ENCODE assay signal across 11 cellular contexts in genomic region chr22:28151241-28151640, GRCh38.
"Had no signal": no experiment of that assay in that cellular context is flagged by ENCODE, and none has a peak within 500 bp of the region (broad histone marks: within the 10 kb centered on the region; RNA-seq: fewer than 3 reads in every experiment).

No MANE protein-coding gene starts in this region.

- DNase-seq: amygdala; brain microvascular endothelial cell; left lung; occipital lobe; stimulated activated CD4-positive, alpha-beta T cell treated with anti-CD3 and anti-CD28 coated beads, Interleukin-2, amount 100 ng/mL, for 24 hours; stimulated activated naive B cell treated with anti-CD40 and anti-IgM and Interleukin-4, amounts not matched to agents 10 μg/mL and 1 μg/mL and 100 μg/mL, for 72 hours; substantia nigra; T-helper 2 cell had no signal

- H3K4me3 ChIP-seq: esophagus muscularis mucosa, left lung had no signal

- H3K9me3 ChIP-seq: esophagus muscularis mucosa, left lung had no signal

- H3K27me3 ChIP-seq: brain microvascular endothelial cell, esophagus muscularis mucosa, left lung had no signal

- H3K27ac ChIP-seq: brain microvascular endothelial cell, esophagus muscularis mucosa, left lung had no signal

- H3K4me1 ChIP-seq: left lung had no signal

- H3K36me3 ChIP-seq: brain microvascular endothelial cell, esophagus muscularis mucosa, left lung had no signal

- ATAC-seq: left lung; natural killer cell treated with Interleukin-12 subunit alpha and Interleukin-12 subunit beta and Interleukin-15 and Interleukin-18, amount 100 ng/mL, for 72 hours; sciatic nerve; stimulated activated naive B cell treated with anti-CD40 and anti-IgM and Interleukin-4, amounts not matched to agents 10 μg/mL and 1 μg/mL and 100 μg/mL, for 72 hours had no signal
